ENCODE assay signal across 17 cellular contexts in genomic region chr2:11768940-11769339, GRCh38. TPM values are rescaled to one million over a fixed set of nuclear protein-coding genes. Genes with fewer than 3 reads are reported as not detected.
DNase-seq lines count a peak whose midpoint lies in the region; ATAC-seq and TF ChIP-seq lines count a peak whose summit lies in the region.
"Had no signal": no experiment of that assay in that cellular context is flagged by ENCODE, and none has a peak within 500 bp of the region (broad histone marks: within the 10 kb centered on the region; RNA-seq: fewer than 3 reads in every experiment).

No MANE protein-coding gene starts in this region.

- H3K36me3 Mint-ChIP-seq in T-helper 1 cell treated with Interleukin-12 subunit alpha and Interleukin-12 subunit beta and Interleukin-4 antibody, amounts not matched to agents 30 μg/mL and 1 μg/mL, for 36 hours (ENCODE audit: low read depth) = peaks cover 56% of the 10 kb centered on the region
- peaks cover 94% of the 10 kb centered on the region for H3K36me3 Mint-ChIP-seq in CD8-positive, alpha-beta T cell
- peaks cover 100% of the 10 kb centered on the region for H3K36me3 Mint-ChIP-seq in activated T-helper 17 cell treated with anti-CD3 and anti-CD28 coated beads, Interleukin-2, amount 50 U/mL, for 72 hours (ENCODE audit: low read depth)

- no peak overlapping the region for H3K27ac ChIP-seq in CD8-positive, alpha-beta T cell (ENCODE audit: low read depth, low read length)
- H3K27ac ChIP-seq in adrenal gland = no peak overlapping the region

- no peak overlapping the region for H3K4me3 Mint-ChIP-seq in T-helper 1 cell treated with Interleukin-12 subunit alpha and Interleukin-12 subunit beta and Interleukin-4 antibody, amounts not matched to agents 30 μg/mL and 1 μg/mL, for 36 hours
- no peak overlapping the region for H3K4me3 Mint-ChIP-seq in CD8-positive, alpha-beta T cell
- H3K4me3 Mint-ChIP-seq in activated T-helper 17 cell treated with anti-CD3 and anti-CD28 coated beads, Interleukin-2, amount 50 U/mL, for 72 hours = no peak overlapping the region

- 67 to 91% (median 83%) methylated on average over 3 of the region's 3 CpGs for WGBS in adrenal gland, 4 donors

- peaks cover 48% of the 10 kb centered on the region for H3K36me3 ChIP-seq in CD8-positive, alpha-beta T cell (ENCODE audit: insufficient read depth, low read length)
- H3K36me3 ChIP-seq in adrenal gland (replicated peaks in 1 of 2) = peaks cover 0 to 56% of the 10 kb centered on the region in 2 donors

- no peak for DNase-seq in T-helper 1 cell
- DNase-seq in CD8-positive, alpha-beta T cell = no peak
- DNase-seq in fibroblast of pulmonary artery (ENCODE audit: low read depth) = peak; percentile 19
- no peak for DNase-seq in NCI-H187 (lab: John Stamatoyannopoulos, UW)
- DNase-seq in COLO829 (ENCODE audit: low spot score) = no peak
- DNase-seq in adrenal gland = no peak
- DNase-seq: 8988T, DMS53, MM.1S, NCI-H1092, NCI-H1436 treated with DMSO at 0.1 percent for 48 hours, NCI-H2107, NCI-H226, NCI-H524 treated with DMSO at 0.1 percent for 48 hours, SHP77 had no signal

- no peaks in the 10 kb centered on the region for H3K27me3 ChIP-seq in CD8-positive, alpha-beta T cell (ENCODE audit: insufficient read depth, low read length)
- H3K27me3 ChIP-seq in adrenal gland = no peaks in the 10 kb centered on the region

- no peak for TF ChIP-seq CTCF in CD8-positive, alpha-beta T cell (IDR thresholded peaks at IDR 0.05)
- no peak for TF ChIP-seq CTCF in fibroblast of pulmonary artery (IDR thresholded peaks at IDR 0.05; ENCODE audit: low read length, missing control alignments)
- TF ChIP-seq CTCF in adrenal gland (IDR thresholded peaks at IDR 0.05) = no peak

- peak overlapping the region; percentile 22 for H3K27ac Mint-ChIP-seq in T-helper 1 cell treated with Interleukin-12 subunit alpha and Interleukin-12 subunit beta and Interleukin-4 antibody, amounts not matched to agents 30 μg/mL and 1 μg/mL, for 36 hours
- H3K27ac Mint-ChIP-seq in CD8-positive, alpha-beta T cell = peak overlapping the region; percentile 52
- peak overlapping the region; percentile 89 for H3K27ac Mint-ChIP-seq in activated T-helper 17 cell treated with anti-CD3 and anti-CD28 coated beads, Interleukin-2, amount 50 U/mL, for 72 hours

- no peak for TF ChIP-seq POLR2A in adrenal gland (IDR thresholded peaks at IDR 0.05)

- peaks cover 27% of the 10 kb centered on the region for H3K4me1 Mint-ChIP-seq in T-helper 1 cell treated with Interleukin-12 subunit alpha and Interleukin-12 subunit beta and Interleukin-4 antibody, amounts not matched to agents 30 μg/mL and 1 μg/mL, for 36 hours (ENCODE audit: low read depth)
- peaks cover 5% of the 10 kb centered on the region for H3K4me1 Mint-ChIP-seq in CD8-positive, alpha-beta T cell (ENCODE audit: low read depth)
- H3K4me1 Mint-ChIP-seq in activated T-helper 17 cell treated with anti-CD3 and anti-CD28 coated beads, Interleukin-2, amount 50 U/mL, for 72 hours = peaks cover 26% of the 10 kb centered on the region

- POLR2A ChIA-PET in CD8-positive, alpha-beta T cell (lab: Charles Lee) = no interaction called here

- no peaks in the 10 kb centered on the region for H3K27me3 Mint-ChIP-seq in T-helper 1 cell treated with Interleukin-12 subunit alpha and Interleukin-12 subunit beta and Interleukin-4 antibody, amounts not matched to agents 30 μg/mL and 1 μg/mL, for 36 hours (ENCODE audit: low read depth)
- H3K27me3 Mint-ChIP-seq in CD8-positive, alpha-beta T cell (ENCODE audit: low read depth) = no peaks in the 10 kb centered on the region
- no peaks in the 10 kb centered on the region for H3K27me3 Mint-ChIP-seq in activated T-helper 17 cell treated with anti-CD3 and anti-CD28 coated beads, Interleukin-2, amount 50 U/mL, for 72 hours

- H3K4me3 ChIP-seq in CD8-positive, alpha-beta T cell (ENCODE audit: low read depth, low read length) = no peak overlapping the region
- H3K4me3 ChIP-seq in fibroblast of pulmonary artery (replicated peaks; ENCODE audit: low read depth, low read length) (no peak overlapping the region), adrenal gland (no peak overlapping the region)

- CTCF ChIA-PET in CD8-positive, alpha-beta T cell (lab: Charles Lee) = no interaction called here

- no peaks in the 10 kb centered on the region for H3K9me3 ChIP-seq in CD8-positive, alpha-beta T cell (ENCODE audit: low read length)
- H3K9me3 ChIP-seq in adrenal gland (replicated peaks in 1 of 3) = no peaks in the 10 kb centered on the region

- ATAC-seq in CD8-positive, alpha-beta T cell = no peak
- no peak for ATAC-seq in activated T-helper 17 cell treated with anti-CD3 and anti-CD28 coated beads, Interleukin-2, amount 50 U/mL, for 72 hours (replicated peaks)

- intact Hi-C loops in CD8-positive, alpha-beta T cell (cut with DNase I, micrococcal nuclease) = no loop called here
- intact Hi-C loops in adrenal gland (cut with DNase I) = no loop called here

- H3K4me1 ChIP-seq in CD8-positive, alpha-beta T cell (ENCODE audit: insufficient read depth, low read length) = no peaks in the 10 kb centered on the region
- H3K4me1 ChIP-seq in adrenal gland (replicated peaks in 1 of 2) = no peaks in the 10 kb centered on the region

- no peaks in the 10 kb centered on the region for H3K9me3 Mint-ChIP-seq in T-helper 1 cell treated with Interleukin-12 subunit alpha and Interleukin-12 subunit beta and Interleukin-4 antibody, amounts not matched to agents 30 μg/mL and 1 μg/mL, for 36 hours
- H3K9me3 Mint-ChIP-seq in CD8-positive, alpha-beta T cell = no peaks in the 10 kb centered on the region
- H3K9me3 Mint-ChIP-seq in activated T-helper 17 cell treated with anti-CD3 and anti-CD28 coated beads, Interleukin-2, amount 50 U/mL, for 72 hours = no peaks in the 10 kb centered on the region

RNA-seq across cellular contexts. Expression of gene LPIN1, which starts 22.5 kb away (rescaled TPM):
- total RNA-seq in CD8-positive, alpha-beta T cell = 100 to 1,000 TPM; 125 to 126 TPM
- 10 to 100 TPM; 59.0 to 69.2 TPM for total RNA-seq in activated T-helper 17 cell treated with anti-CD3 and anti-CD28 coated beads, Interleukin-2, amount 50 U/mL, for 72 hours
- 10 to 100 TPM; 19.9 to 53.4 (median 36.8) TPM for total RNA-seq in adrenal gland
- polyA plus RNA-seq in adrenal gland = 10 to 100 TPM; 17.0 to 58.3 (median 23.3) TPM

Comparison
In these comparisons a context has a peak if more than half of its experiments do, and no peak if none do; other contexts are left out.
1. H3K27ac Mint-ChIP-seq: peak in every context shown above with its lines; median percentile 89 in activated T-helper 17 cell treated with anti-CD3 and anti-CD28 coated beads, Interleukin-2, amount 50 U/mL, for 72 hours; 52 in CD8-positive, alpha-beta T cell; 22 in T-helper 1 cell treated with Interleukin-12 subunit alpha and Interleukin-12 subunit beta and Interleukin-4 antibody, amounts not matched to agents 30 μg/mL and 1 μg/mL, for 36 hours.